Comparison of ENCODE assay signal across 12 cellular contexts in the genomic region with DNA sequence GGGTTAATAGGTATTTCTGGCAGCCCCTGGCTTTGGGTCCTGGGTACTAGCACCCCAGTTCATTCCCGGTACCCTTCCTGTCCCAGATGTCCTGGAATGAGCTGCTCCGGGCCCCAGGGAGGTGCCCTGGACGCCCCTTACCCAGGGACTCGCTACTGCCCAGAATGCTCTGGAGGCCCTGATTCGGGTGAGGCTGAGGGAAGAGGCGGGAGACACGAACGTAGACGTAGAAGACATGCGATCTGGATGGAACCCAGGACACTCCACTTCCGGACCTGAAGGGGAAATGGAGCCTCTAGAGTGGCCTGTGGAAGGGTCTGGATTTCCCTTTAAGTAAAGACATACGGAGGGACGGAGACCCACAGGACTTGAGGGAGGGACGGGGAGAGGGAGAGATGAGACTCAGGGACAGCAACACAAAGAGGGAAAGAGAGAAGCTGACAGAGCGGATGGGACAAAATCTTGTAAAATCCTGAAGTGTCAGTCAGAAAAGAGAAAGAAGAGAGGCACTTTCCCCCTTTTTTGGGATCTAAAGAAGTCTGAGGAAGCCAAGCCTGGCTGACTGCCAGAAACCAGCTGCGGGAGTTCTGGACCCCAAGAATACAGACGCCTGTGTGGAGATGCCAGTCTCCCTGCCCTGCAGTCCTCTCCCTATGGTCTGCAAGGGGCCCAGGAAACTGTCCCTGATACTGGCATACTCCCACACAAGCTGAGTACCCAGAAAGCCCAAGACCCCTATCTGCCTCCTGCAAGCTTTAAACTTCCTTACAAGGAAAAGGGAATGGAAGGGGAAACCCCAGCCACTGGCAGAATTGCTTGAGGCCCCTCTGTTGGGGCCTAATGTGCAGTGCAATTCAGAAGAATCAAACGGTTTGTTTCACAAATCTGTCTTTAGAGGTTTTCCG. TPM values are rescaled to one million over a fixed set of nuclear protein-coding genes. Genes with fewer than 3 reads are reported as not detected.
A peak's percentile ranks its signal among the peaks of the same experiment; 100 is the strongest.
DNase-seq lines count a peak whose midpoint lies in the region; FAIRE-seq and TF ChIP-seq lines count a peak whose summit lies in the region.
"Had no signal": no experiment of that assay in that cellular context is flagged by ENCODE, and none has a peak within 500 bp of the region (broad histone marks: within the 10 kb centered on the region; RNA-seq: fewer than 3 reads in every experiment).

No MANE protein-coding gene starts in this region.

- H3K27ac Mint-ChIP-seq in CD8-positive, alpha-beta memory T cell, result peak overlapping the region in 1 of 8 donors; percentile 76
- H3K27ac Mint-ChIP-seq in brain (no peak overlapping the region), nephron progenitor cell (no peak overlapping the region)

- H3K36me3 ChIP-seq in CD8-positive, alpha-beta memory T cell (ENCODE audit: insufficient read depth, low read length), result no peaks in the 10 kb centered on the region
- H3K36me3 ChIP-seq: left lung, pancreas had no signal

- no peaks in the 10 kb centered on the region for H3K36me3 Mint-ChIP-seq in CD8-positive, alpha-beta memory T cell
- H3K36me3 Mint-ChIP-seq in brain (no peaks in the 10 kb centered on the region), nephron progenitor cell (ENCODE audit: low read depth) (no peaks in the 10 kb centered on the region)

- TF ChIP-seq CTCF in brain (conservative IDR thresholded peaks at IDR 0.05) (no peak), nephron progenitor cell (IDR thresholded peaks at IDR 0.05) (no peak), GM10248 (IDR thresholded peaks at IDR 0.05; ENCODE audit: control extremely low read depth, extremely low read depth, low read depth, missing control alignments) (no peak)

- DNase-seq in CD8-positive, alpha-beta memory T cell, result no peak
- no peak for DNase-seq in HTR-8/SVneo (ENCODE audit: insufficient read length, low spot score)
- DNase-seq in nephron progenitor cell, result no peak
- DNase-seq in effector CD4-positive, alpha-beta T cell, result no peak
- no peak for DNase-seq in GM10248 (ENCODE audit: extremely low spot score)
- DNase-seq in globus pallidus (ENCODE audit: low spot score), result no peak
- DNase-seq: dermis blood vessel endothelial cell; left lung; pancreas; stimulated activated CD4-positive, alpha-beta T cell treated with anti-CD3 and anti-CD28 coated beads, Interleukin-2, amount 100 ng/mL, for 48 hours had no signal

- peak overlapping the region in 4 of 7 donors; percentile 1 to 45 (median 18) for H3K4me3 Mint-ChIP-seq in CD8-positive, alpha-beta memory T cell
- H3K4me3 Mint-ChIP-seq in brain, result peak overlapping the region; percentile 46 to 86 (median 85)
- H3K4me3 Mint-ChIP-seq in nephron progenitor cell, result peak overlapping the region; percentile 81

- peaks cover 36 to 54% (median 37%) of the 10 kb centered on the region in 3 donors for H3K4me1 Mint-ChIP-seq in CD8-positive, alpha-beta memory T cell
- H3K4me1 Mint-ChIP-seq in brain (peaks cover 24% of the 10 kb centered on the region), nephron progenitor cell (peaks cover 47% of the 10 kb centered on the region)

- peaks cover 86 to 94% of the 10 kb centered on the region in 2 donors for H3K27me3 Mint-ChIP-seq in CD8-positive, alpha-beta memory T cell
- H3K27me3 Mint-ChIP-seq in brain, result peaks cover 100% of the 10 kb centered on the region
- peaks cover 100% of the 10 kb centered on the region for H3K27me3 Mint-ChIP-seq in nephron progenitor cell (ENCODE audit: low read depth, poor library complexity)

- POLR2A ChIA-PET in CD8-positive, alpha-beta memory T cell (lab: Charles Lee), result no interaction called here
- POLR2A ChIA-PET in GM10248 (lab: Yijun Ruan, JAX), result no interaction called here

- H3K4me1 ChIP-seq in CD8-positive, alpha-beta memory T cell (ENCODE audit: insufficient read depth, low read length), result peaks cover 20% of the 10 kb centered on the region
- H3K4me1 ChIP-seq: pancreas had no signal

- peaks cover 0 to 1% (median 0%) of the 10 kb centered on the region in 5 donors for H3K9me3 Mint-ChIP-seq in CD8-positive, alpha-beta memory T cell
- H3K9me3 Mint-ChIP-seq in brain (peaks cover 0 to 5% (median 0%) of the 10 kb centered on the region in 5 experiments), nephron progenitor cell (no peaks in the 10 kb centered on the region)

- no peaks in the 10 kb centered on the region for H3K9me3 ChIP-seq in CD8-positive, alpha-beta memory T cell (ENCODE audit: low read length)
- H3K9me3 ChIP-seq: left lung, pancreas had no signal

- no peak overlapping the region for H3K4me3 ChIP-seq in CD8-positive, alpha-beta memory T cell (ENCODE audit: low read length)
- H3K4me3 ChIP-seq: left lung had no signal

- H3K27me3 ChIP-seq in CD8-positive, alpha-beta memory T cell (ENCODE audit: insufficient read depth, low read length, poor library complexity, severe bottlenecking), result peaks cover 96% of the 10 kb centered on the region

- peak; percentile 58 for FAIRE-seq in HTR-8/SVneo (lab: Jason Lieb, UNC)
- FAIRE-seq: frontal cortex, pancreas had no signal

- no peak overlapping the region for H3K27ac ChIP-seq in CD8-positive, alpha-beta memory T cell (ENCODE audit: low read depth, low read length)
- H3K27ac ChIP-seq: left lung, pancreas had no signal

- CTCF ChIA-PET in CD8-positive, alpha-beta memory T cell (lab: Charles Lee), result interaction anchor here (0.9 kb wide), 1 partner anchor 11 kb away, joined by 3 read pairs; no protein-coding TSS in a partner anchor
- CTCF ChIA-PET in GM10248 (lab: Yijun Ruan, JAX), result interaction anchor here (0.7 to 15.4 kb wide), 3 partner anchors 8 to 154 kb away, joined by 3 to 166 read pairs (median 54); no protein-coding TSS in a partner anchor

RNA-seq across cellular contexts. Expression of a gene that starts 1.0 kb away (rescaled TPM):
- total RNA-seq in CD8-positive, alpha-beta memory T cell, result not detected
- not detected for polyA plus RNA-seq in CD8-positive, alpha-beta memory T cell
- not detected for polyA plus RNA-seq in brain (ENCODE audit: insufficient read depth, low read depth, low replicate concordance)
- total RNA-seq: dermis blood vessel endothelial cell, frontal cortex, left lung had no signal
- polyA plus RNA-seq: pancreas had no signal

RNA-seq across cellular contexts. Expression of a gene that starts 6.6 kb away (rescaled TPM):
- total RNA-seq in CD8-positive, alpha-beta memory T cell, result not detected
- polyA plus RNA-seq in CD8-positive, alpha-beta memory T cell, result not detected
- polyA plus RNA-seq in brain (ENCODE audit: insufficient read depth, low read depth, low replicate concordance), result not detected
- total RNA-seq: dermis blood vessel endothelial cell, frontal cortex, left lung, pancreas had no signal
- polyA plus RNA-seq: pancreas had no signal

RNA-seq across cellular contexts. Expression of a gene that starts 7.3 kb away (rescaled TPM):
- not detected for total RNA-seq in CD8-positive, alpha-beta memory T cell
- not detected for polyA plus RNA-seq in CD8-positive, alpha-beta memory T cell
- not detected for polyA plus RNA-seq in brain (ENCODE audit: insufficient read depth, low read depth, low replicate concordance)
- total RNA-seq: dermis blood vessel endothelial cell, frontal cortex, left lung, pancreas had no signal
- polyA plus RNA-seq: pancreas had no signal

Comparison
In these comparisons a context has a peak if more than half of its experiments do, and no peak if none do; other contexts are left out.
1. H3K4me3 Mint-ChIP-seq: peak in every context shown above with its lines; median percentile 85 in brain; 81 in nephron progenitor cell; 18 in CD8-positive, alpha-beta memory T cell.